ENCODE assay signal across 8 cellular contexts in the genomic region with DNA sequence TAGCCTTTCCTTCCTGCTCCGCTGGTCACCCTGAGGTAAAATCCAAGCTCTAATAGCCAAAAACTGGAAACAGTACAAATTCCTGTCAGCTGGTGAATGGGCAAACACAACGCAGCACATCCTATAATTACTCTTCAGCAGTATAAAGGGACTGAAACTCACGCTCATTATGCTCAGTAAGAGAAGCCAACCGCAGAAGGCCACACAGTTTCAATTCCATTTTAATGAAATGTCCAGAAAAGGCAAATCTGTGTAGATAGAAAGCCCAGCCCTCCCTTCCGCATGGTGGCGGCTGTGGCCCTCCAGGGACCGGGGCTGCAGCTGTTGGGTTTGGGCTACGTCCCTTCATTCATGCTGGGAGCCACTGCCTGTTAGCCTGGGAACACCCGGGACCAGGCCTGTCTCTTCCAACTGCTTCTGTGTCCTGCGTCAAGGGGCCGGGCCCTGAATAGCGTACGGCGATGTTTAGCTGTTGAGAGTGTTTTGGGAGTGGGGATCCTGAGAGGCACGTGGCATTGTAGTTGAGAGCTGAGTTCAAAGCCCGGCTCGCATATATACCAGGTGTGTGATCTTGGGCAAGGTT. TPM values are rescaled to one million over a fixed set of nuclear protein-coding genes. Genes with fewer than 3 reads are reported as not detected.
DNase-seq lines count a peak whose midpoint lies in the region; ATAC-seq and TF ChIP-seq lines count a peak whose summit lies in the region.

No MANE protein-coding gene starts in this region.

- intact Hi-C loops in breast epithelium (cut with DNase I; ENCODE audit: low total_unique reads) (no loop called here), esophagus squamous epithelium (cut with DNase I) (no loop called here)

- TF ChIP-seq CTCF in nephron (IDR thresholded peaks at IDR 0.05; ENCODE audit: unreplicated experiment in 3 of 3) (no peak), breast epithelium (IDR thresholded peaks at IDR 0.05) (no peak), esophagus squamous epithelium (IDR thresholded peaks at IDR 0.05) (no peak)

- no peak overlapping the region for H3K4me3 Mint-ChIP-seq in nephron

- in situ Hi-C loops in G401 (cut with HindIII; ENCODE audit: low sequenced_read_pairs): no loop called here

- H3K27ac ChIP-seq in breast epithelium: no peak overlapping the region
- H3K27ac ChIP-seq in esophagus squamous epithelium: peak overlapping the region in 1 of 4 donors; percentile 71

- H3K36me3 Mint-ChIP-seq in nephron (ENCODE audit: low read depth): no peaks in the 10 kb centered on the region

- peak; percentile 81 for DNase-seq in RPMI8226
- DNase-seq in G401 (ENCODE audit: low spot score): no peak
- DNase-seq in breast epithelium (ENCODE audit: low spot score in 2 of 2): no peak
- DNase-seq in esophagus squamous epithelium (lab: John Stamatoyannopoulos, UW): no peak
- DNase-seq in NCI-H510A treated with DMSO at 0.1 percent for 48 hours (lab: John Stamatoyannopoulos, UW): no peak

- ATAC-seq in GM18519 (IDR thresholded peaks at IDR 0.05; ENCODE audit: low FRiP score, unreplicated experiment) (peak; percentile 54), HG02759 (IDR thresholded peaks at IDR 0.05; ENCODE audit: unreplicated experiment) (peak; percentile 77)

- H3K9me3 ChIP-seq in breast epithelium: no peaks in the 10 kb centered on the region
- no peaks in the 10 kb centered on the region for H3K9me3 ChIP-seq in esophagus squamous epithelium

- no peaks in the 10 kb centered on the region for H3K27me3 Mint-ChIP-seq in nephron (ENCODE audit: low read depth)

- H3K4me1 ChIP-seq in breast epithelium (no peaks in the 10 kb centered on the region), esophagus squamous epithelium (peaks cover 0 to 20% (median 0%) of the 10 kb centered on the region in 3 donors)

- H3K27me3 ChIP-seq in breast epithelium (no peaks in the 10 kb centered on the region), esophagus squamous epithelium (no peaks in the 10 kb centered on the region)

- no peaks in the 10 kb centered on the region for H3K36me3 ChIP-seq in breast epithelium
- peaks cover 6 to 38% (median 8%) of the 10 kb centered on the region in 3 donors for H3K36me3 ChIP-seq in esophagus squamous epithelium

- TF ChIP-seq POLR2A in breast epithelium (IDR thresholded peaks at IDR 0.05): no peak
- TF ChIP-seq POLR2A in esophagus squamous epithelium (IDR thresholded peaks at IDR 0.05): no peak

- H3K9me3 Mint-ChIP-seq in nephron: no peaks in the 10 kb centered on the region

- H3K4me3 ChIP-seq in breast epithelium: no peak overlapping the region
- no peak overlapping the region for H3K4me3 ChIP-seq in esophagus squamous epithelium

- 74 to 78% methylated on average over 7 to 10 of the region's 17 CpGs for WGBS in esophagus squamous epithelium, 2 donors

- H3K4me1 Mint-ChIP-seq in nephron: peaks cover 22% of the 10 kb centered on the region

- peak overlapping the region; percentile 2 to 22 (median 3) for H3K27ac Mint-ChIP-seq in nephron

RNA-seq across cellular contexts. Expression of a gene that starts 23.5 kb away (rescaled TPM):
- total RNA-seq in G401 (2014; rRNA removed; shearing (Covaris generic)): 0.31 TPM in 1 of 2 replicates, not detected in the other
- total RNA-seq in breast epithelium (1 to 10 TPM in 2 of 3 donors, under 1 TPM in 1; 0.16 to 1.3 (median 1.0) TPM), esophagus squamous epithelium (1 to 10 TPM; 1.1 to 4.2 (median 2.9) TPM)

RNA-seq across cellular contexts. Expression of a gene that starts 40.8 kb away (rescaled TPM):
- 38.4 and 52.9 TPM in 2 replicates for total RNA-seq in G401 (2014; rRNA removed; shearing (Covaris generic))
- 10 to 100 TPM; 29.5 to 54.4 (median 34.7) TPM for total RNA-seq in breast epithelium
- 10 to 100 TPM in 3 of 4 donors, 1 to 10 TPM in 1; 5.4 to 27.8 (median 18.0) TPM for total RNA-seq in esophagus squamous epithelium

RNA-seq across cellular contexts. Expression of a gene that starts 41.3 kb away (rescaled TPM):
- total RNA-seq in G401 (2014; rRNA removed; shearing (Covaris generic)): 9.0 and 14.7 TPM in 2 replicates
- total RNA-seq in breast epithelium (10 to 100 TPM; 10.2 to 13.0 (median 10.6) TPM), esophagus squamous epithelium (10 to 100 TPM in 2 of 4 donors, 1 to 10 TPM in 2; 7.9 to 18.4 (median 10.4) TPM)

RNA-seq across cellular contexts. Expression of a gene that starts 44.3 kb away (rescaled TPM):
- total RNA-seq in G401 (2014; rRNA removed; shearing (Covaris generic)): 28.6 and 42.6 TPM in 2 replicates
- total RNA-seq in breast epithelium: 10 to 100 TPM; 18.6 to 50.8 (median 33.8) TPM
- total RNA-seq in esophagus squamous epithelium: 10 to 100 TPM; 25.1 to 35.5 (median 30.8) TPM

RNA-seq across cellular contexts. Expression of a gene that starts 58.2 kb away (rescaled TPM):
- total RNA-seq in G401 (2014; rRNA removed; shearing (Covaris generic)): 93.1 and 100 TPM in 2 replicates
- total RNA-seq in breast epithelium (10 to 100 TPM; 21.3 to 35.1 (median 22.1) TPM), esophagus squamous epithelium (10 to 100 TPM; 22.3 to 28.0 (median 25.4) TPM)
